In genomic region chr2:31429759-31430438, GRCh38 we compare ENCODE assay signal across 13 cellular contexts. TPM values are rescaled to one million over a fixed set of nuclear protein-coding genes. Genes with fewer than 3 reads are reported as not detected.
DNase-seq lines count a peak whose midpoint lies in the region; ATAC-seq, FAIRE-seq and TF ChIP-seq lines count a peak whose summit lies in the region.
"Had no signal": no experiment of that assay in that cellular context is flagged by ENCODE, and none has a peak within 500 bp of the region (broad histone marks: within the 10 kb centered on the region; RNA-seq: fewer than 3 reads in every experiment).

No MANE protein-coding gene starts in this region.

- POLR2A ChIA-PET in activated CD8-positive, alpha-beta T cell treated with anti-CD3 and anti-CD28 coated beads, Interleukin-2, amount 10 ng/mL, durations not matched to agents 7 days and 5 days (lab: Charles Lee): no interaction called here

- DNase-seq in activated naive CD4-positive, alpha-beta T cell treated with anti-CD3 and anti-CD28 coated beads for 36 hours: peak; percentile 60
- no peak for DNase-seq in activated naive CD4-positive, alpha-beta T cell (lab: John Stamatoyannopoulos, UW)
- peak; percentile 35 for DNase-seq in activated CD8-positive, alpha-beta T cell treated with anti-CD3 and anti-CD28 coated beads, Interleukin-2, amount 10 ng/mL, durations not matched to agents 7 days and 5 days
- DNase-seq in foreskin keratinocyte (peak; percentile 91 to 96), urothelium cell line (ENCODE audit: low spot score) (peak; percentile 87), sciatic nerve (ENCODE audit: low spot score) (no peak), KG1 (lab: John Stamatoyannopoulos, UW) (no peak), Right ventricle myocardium superior (no peak)
- DNase-seq: left ventricle myocardium superior, right lobe of liver, testis had no signal

- intact Hi-C loops in activated naive CD4-positive, alpha-beta T cell treated with anti-CD3 and anti-CD28 coated beads for 36 hours (cut with micrococcal nuclease): no loop called here
- intact Hi-C loops in sciatic nerve (cut with DNase I): no loop called here
- intact Hi-C loops in Right ventricle myocardium superior (cut with DNase I): no loop called here

- H3K9me3 Mint-ChIP-seq in activated naive CD4-positive, alpha-beta T cell treated with anti-CD3 and anti-CD28 coated beads for 36 hours: no peaks in the 10 kb centered on the region
- H3K9me3 Mint-ChIP-seq in activated CD8-positive, alpha-beta T cell treated with anti-CD3 and anti-CD28 coated beads, Interleukin-2, amount 10 ng/mL, durations not matched to agents 7 days and 5 days (ENCODE audit: insufficient read depth): no peaks in the 10 kb centered on the region

- CTCF ChIA-PET in activated naive CD4-positive, alpha-beta T cell treated with anti-CD3 and anti-CD28 coated beads for 36 hours (lab: Charles Lee): interaction anchor here (1.0 kb wide), 1 partner anchor 1222 kb away, joined by 3 read pairs; no protein-coding TSS in a partner anchor
- CTCF ChIA-PET in activated CD8-positive, alpha-beta T cell treated with anti-CD3 and anti-CD28 coated beads, Interleukin-2, amount 10 ng/mL, durations not matched to agents 7 days and 5 days (lab: Charles Lee): no interaction called here

- TF ChIP-seq CTCF in foreskin keratinocyte (conservative IDR thresholded peaks at IDR 0.05): no peak

- H3K27me3 Mint-ChIP-seq in activated naive CD4-positive, alpha-beta T cell treated with anti-CD3 and anti-CD28 coated beads for 36 hours (ENCODE audit: low read depth): peaks cover 23% of the 10 kb centered on the region
- peaks cover 9% of the 10 kb centered on the region for H3K27me3 Mint-ChIP-seq in activated CD8-positive, alpha-beta T cell treated with anti-CD3 and anti-CD28 coated beads, Interleukin-2, amount 10 ng/mL, durations not matched to agents 7 days and 5 days (ENCODE audit: low read depth)

- H3K36me3 Mint-ChIP-seq in activated naive CD4-positive, alpha-beta T cell treated with anti-CD3 and anti-CD28 coated beads for 36 hours (ENCODE audit: low read depth): no peaks in the 10 kb centered on the region
- H3K36me3 Mint-ChIP-seq in activated CD8-positive, alpha-beta T cell treated with anti-CD3 and anti-CD28 coated beads, Interleukin-2, amount 10 ng/mL, durations not matched to agents 7 days and 5 days (ENCODE audit: low read depth): no peaks in the 10 kb centered on the region

- no peak overlapping the region for H3K4me3 Mint-ChIP-seq in activated naive CD4-positive, alpha-beta T cell treated with anti-CD3 and anti-CD28 coated beads for 36 hours
- H3K4me3 Mint-ChIP-seq in activated CD8-positive, alpha-beta T cell treated with anti-CD3 and anti-CD28 coated beads, Interleukin-2, amount 10 ng/mL, durations not matched to agents 7 days and 5 days: no peak overlapping the region

- FAIRE-seq in urothelium cell line (lab: Jason Lieb, UNC): peak; percentile 84
- FAIRE-seq: GM12892 had no signal

- H3K27ac Mint-ChIP-seq in activated naive CD4-positive, alpha-beta T cell treated with anti-CD3 and anti-CD28 coated beads for 36 hours: no peak overlapping the region
- no peak overlapping the region for H3K27ac Mint-ChIP-seq in activated CD8-positive, alpha-beta T cell treated with anti-CD3 and anti-CD28 coated beads, Interleukin-2, amount 10 ng/mL, durations not matched to agents 7 days and 5 days

- peaks cover 25% of the 10 kb centered on the region for H3K4me1 ChIP-seq in foreskin keratinocyte
- H3K4me1 ChIP-seq: BLaER1, testis had no signal

- H3K27ac ChIP-seq in foreskin keratinocyte: peak overlapping the region; percentile 68
- H3K27ac ChIP-seq: BLaER1, right lobe of liver, testis had no signal

- H3K27me3 ChIP-seq in foreskin keratinocyte: no peaks in the 10 kb centered on the region
- H3K27me3 ChIP-seq: BLaER1, right lobe of liver, testis had no signal

- peaks cover 15% of the 10 kb centered on the region for H3K4me1 Mint-ChIP-seq in activated naive CD4-positive, alpha-beta T cell treated with anti-CD3 and anti-CD28 coated beads for 36 hours (ENCODE audit: low read depth)
- peaks cover 11% of the 10 kb centered on the region for H3K4me1 Mint-ChIP-seq in activated CD8-positive, alpha-beta T cell treated with anti-CD3 and anti-CD28 coated beads, Interleukin-2, amount 10 ng/mL, durations not matched to agents 7 days and 5 days (ENCODE audit: low read depth)

- ATAC-seq in activated CD8-positive, alpha-beta T cell treated with anti-CD3 and anti-CD28 coated beads, Interleukin-2, amount 10 ng/mL, durations not matched to agents 7 days and 5 days: no peak
- ATAC-seq in foreskin keratinocyte (peak; percentile 92), sciatic nerve (no peak), Right ventricle myocardium superior (ENCODE audit: poor library complexity) (no peak)
- ATAC-seq: left ventricle myocardium superior had no signal

RNA-seq across cellular contexts. Expression of gene XDH, which starts 15.4 kb away (rescaled TPM):
- total RNA-seq in activated naive CD4-positive, alpha-beta T cell treated with anti-CD3 and anti-CD28 coated beads for 36 hours: not detected
- total RNA-seq in activated CD8-positive, alpha-beta T cell treated with anti-CD3 and anti-CD28 coated beads, Interleukin-2, amount 10 ng/mL, durations not matched to agents 7 days and 5 days: not detected
- total RNA-seq in foreskin keratinocyte (19.3 and 23.6 TPM in 2 replicates), sciatic nerve (0.22 TPM), Right ventricle myocardium superior (0.13 TPM)
- polyA plus RNA-seq in foreskin keratinocyte: 6.6 and 7.7 TPM in 2 replicates
- total RNA-seq: left ventricle myocardium superior had no signal

Comparison
In these comparisons a context has a peak if more than half of its experiments do, and no peak if none do; other contexts are left out.
1. DNase-seq: peak in activated naive CD4-positive, alpha-beta T cell treated with anti-CD3 and anti-CD28 coated beads for 36 hours (single experiment), activated CD8-positive, alpha-beta T cell treated with anti-CD3 and anti-CD28 coated beads, Interleukin-2, amount 10 ng/mL, durations not matched to agents 7 days and 5 days (single experiment), foreskin keratinocyte (2 of 2) and urothelium cell line (single experiment); none in activated naive CD4-positive, alpha-beta T cell (0 of 4), sciatic nerve (single experiment), KG1 (single experiment) and Right ventricle myocardium superior (single experiment).
2. RNA of gene XDH, which starts 15.4 kb away (total RNA-seq): 19.3 to 23.6 TPM in foreskin keratinocyte; 0.22 TPM in sciatic nerve (single experiment), 0.13 TPM in Right ventricle myocardium superior (single experiment), not detected in activated CD8-positive, alpha-beta T cell treated with anti-CD3 and anti-CD28 coated beads, Interleukin-2, amount 10 ng/mL, durations not matched to agents 7 days and 5 days and not detected in activated naive CD4-positive, alpha-beta T cell treated with anti-CD3 and anti-CD28 coated beads for 36 hours; every median in the first group is over 10 times any median in the second.